ENCODE assay signal across 23 cellular contexts in genomic region chr5:164627051-164627450, GRCh38.
"Had no signal": no experiment of that assay in that cellular context is flagged by ENCODE, and none has a peak within 500 bp of the region (broad histone marks: within the 10 kb centered on the region; RNA-seq: fewer than 3 reads in every experiment).

No MANE protein-coding gene starts in this region.

- H3K36me3 ChIP-seq: left lung, suprapubic skin, tibial nerve had no signal

- H3K36me3 Mint-ChIP-seq: activated naive CD4-positive, alpha-beta T cell treated with anti-CD3 and anti-CD28 coated beads, Interleukin-2, amount 10 ng/mL, durations not matched to agents 7 days and 5 days; mesothelial cell of epicardium; natural killer cell; stimulated activated effector memory CD8-positive, alpha-beta T cell treated with anti-CD3 and anti-CD28 coated beads, Interleukin-12 subunit alpha, Interleukin-12 subunit beta, amount 100 ng/mL, for 72 hours had no signal

- ATAC-seq: activated CD4-positive, CD25-positive, alpha-beta regulatory T cell treated with anti-CD3 and anti-CD28 coated beads, Interleukin-2, amount 50 U/mL, for 24 hours; left lung; natural killer cell; sciatic nerve; stimulated activated effector memory CD8-positive, alpha-beta T cell treated with anti-CD3 and anti-CD28 coated beads, Interleukin-12 subunit alpha, Interleukin-12 subunit beta, amount 100 ng/mL, for 72 hours; stimulated activated naive CD8-positive, alpha-beta T cell treated with anti-CD3 and anti-CD28 coated beads, Interleukin-15, amount 100 ng/mL, for 72 hours had no signal

- H3K27ac Mint-ChIP-seq: activated CD4-positive, alpha-beta memory T cell treated with anti-CD3 and anti-CD28 coated beads, Interleukin-2, amount 10 ng/mL, durations not matched to agents 7 days and 5 days; activated CD4-positive, alpha-beta T cell treated with anti-CD3 and anti-CD28 coated beads, Interleukin-2, amount 10 ng/mL, durations not matched to agents 24 days and 14 days; activated naive CD4-positive, alpha-beta T cell treated with anti-CD3 and anti-CD28 coated beads, Interleukin-2, amount 10 ng/mL, durations not matched to agents 7 days and 5 days; mesothelial cell of epicardium; natural killer cell; stimulated activated effector memory CD8-positive, alpha-beta T cell treated with anti-CD3 and anti-CD28 coated beads, Interleukin-12 subunit alpha, Interleukin-12 subunit beta, amount 100 ng/mL, for 72 hours; stimulated activated naive CD8-positive, alpha-beta T cell treated with anti-CD3 and anti-CD28 coated beads, Interleukin-15, amount 100 ng/mL, for 72 hours had no signal

- H3K4me1 Mint-ChIP-seq: activated CD4-positive, alpha-beta memory T cell treated with anti-CD3 and anti-CD28 coated beads, Interleukin-2, amount 10 ng/mL, durations not matched to agents 7 days and 5 days; activated CD4-positive, alpha-beta T cell treated with anti-CD3 and anti-CD28 coated beads, Interleukin-2, amount 10 ng/mL, durations not matched to agents 24 days and 14 days; activated naive CD4-positive, alpha-beta T cell treated with anti-CD3 and anti-CD28 coated beads, Interleukin-2, amount 10 ng/mL, durations not matched to agents 7 days and 5 days; mesothelial cell of epicardium; natural killer cell; stimulated activated effector memory CD8-positive, alpha-beta T cell treated with anti-CD3 and anti-CD28 coated beads, Interleukin-12 subunit alpha, Interleukin-12 subunit beta, amount 100 ng/mL, for 72 hours; stimulated activated naive CD8-positive, alpha-beta T cell treated with anti-CD3 and anti-CD28 coated beads, Interleukin-15, amount 100 ng/mL, for 72 hours had no signal

- H3K4me1 ChIP-seq: left lung, suprapubic skin, tibial nerve had no signal

- H3K27ac ChIP-seq: coronary artery, epithelial cell of prostate, left lung, suprapubic skin, tibial nerve, VCaP had no signal

- H3K27me3 ChIP-seq: left lung, suprapubic skin, tibial nerve had no signal

- H3K4me3 Mint-ChIP-seq: activated CD4-positive, alpha-beta memory T cell treated with anti-CD3 and anti-CD28 coated beads, Interleukin-2, amount 10 ng/mL, durations not matched to agents 7 days and 5 days; activated CD4-positive, alpha-beta T cell treated with anti-CD3 and anti-CD28 coated beads, Interleukin-2, amount 10 ng/mL, durations not matched to agents 24 days and 14 days; activated naive CD4-positive, alpha-beta T cell treated with anti-CD3 and anti-CD28 coated beads, Interleukin-2, amount 10 ng/mL, durations not matched to agents 7 days and 5 days; mesothelial cell of epicardium; natural killer cell; stimulated activated effector memory CD8-positive, alpha-beta T cell treated with anti-CD3 and anti-CD28 coated beads, Interleukin-12 subunit alpha, Interleukin-12 subunit beta, amount 100 ng/mL, for 72 hours; stimulated activated naive CD8-positive, alpha-beta T cell treated with anti-CD3 and anti-CD28 coated beads, Interleukin-15, amount 100 ng/mL, for 72 hours had no signal

- H3K27me3 Mint-ChIP-seq: activated CD4-positive, alpha-beta memory T cell treated with anti-CD3 and anti-CD28 coated beads, Interleukin-2, amount 10 ng/mL, durations not matched to agents 7 days and 5 days; activated CD4-positive, alpha-beta T cell treated with anti-CD3 and anti-CD28 coated beads, Interleukin-2, amount 10 ng/mL, durations not matched to agents 24 days and 14 days; activated naive CD4-positive, alpha-beta T cell treated with anti-CD3 and anti-CD28 coated beads, Interleukin-2, amount 10 ng/mL, durations not matched to agents 7 days and 5 days; stimulated activated naive CD8-positive, alpha-beta T cell treated with anti-CD3 and anti-CD28 coated beads, Interleukin-15, amount 100 ng/mL, for 72 hours had no signal

- H3K9me3 ChIP-seq: left lung, suprapubic skin, tibial nerve had no signal

- H3K9me3 Mint-ChIP-seq: activated CD4-positive, alpha-beta T cell treated with anti-CD3 and anti-CD28 coated beads, Interleukin-2, amount 10 ng/mL, durations not matched to agents 24 days and 14 days had no signal

- H3K4me3 ChIP-seq: coronary artery, left lung, lung, suprapubic skin, tibial nerve had no signal

- DNase-seq: activated CD4-positive, alpha-beta memory T cell treated with anti-CD3 and anti-CD28 coated beads, Interleukin-2, amount 10 ng/mL, durations not matched to agents 7 days and 5 days; activated CD4-positive, alpha-beta T cell treated with anti-CD3 and anti-CD28 coated beads, Interleukin-2, amount 10 ng/mL, durations not matched to agents 24 days and 14 days; activated effector memory CD4-positive, alpha-beta T cell treated with anti-CD3 and anti-CD28 coated beads, Interleukin-2, amount 50 U/mL, for 16 hours; activated naive CD4-positive, alpha-beta T cell treated with anti-CD3 and anti-CD28 coated beads, Interleukin-2, amount 10 ng/mL, durations not matched to agents 7 days and 5 days; cerebellar nuclear complex; glutamatergic neuron; hippocampal formation; kidney glomerular epithelial cell; left lung; natural killer cell; small intestine; stimulated activated CD4-positive, alpha-beta T cell treated with anti-CD3 and anti-CD28 coated beads, Interleukin-2, amount 100 ng/mL, for 24 hours; stimulated activated naive CD8-positive, alpha-beta T cell treated with anti-CD3 and anti-CD28 coated beads, Interleukin-15, amount 100 ng/mL, for 72 hours had no signal
